In genomic region chr3:191345334-191345733, GRCh38 we compare ENCODE assay signal across 1 cellular context.
TF ChIP-seq lines count a peak whose summit lies in the region.

No MANE protein-coding gene starts in this region.

TF ChIP-seq in HEK293, 187 proteins besides CTCF, POLR2A, EP300 and RAD21 (continued from another document):
- TF ChIP-seq ZNF704 (tag by site-specific recombination; IDR thresholded peaks at IDR 0.05) (no peak), HOXA7 (CRISPR knock-in tag; IDR thresholded peaks at IDR 0.05; ENCODE audit: borderline replicate concordance) (no peak), ZNF239 (tag by site-specific recombination; IDR thresholded peaks at IDR 0.05) (no peak), ZNF600 (tag by site-specific recombination; IDR thresholded peaks at IDR 0.05) (peak; percentile 62), MEIS1 (CRISPR knock-in tag; IDR thresholded peaks at IDR 0.05; ENCODE audit: borderline replicate concordance) (no peak)
